In the genomic region with DNA sequence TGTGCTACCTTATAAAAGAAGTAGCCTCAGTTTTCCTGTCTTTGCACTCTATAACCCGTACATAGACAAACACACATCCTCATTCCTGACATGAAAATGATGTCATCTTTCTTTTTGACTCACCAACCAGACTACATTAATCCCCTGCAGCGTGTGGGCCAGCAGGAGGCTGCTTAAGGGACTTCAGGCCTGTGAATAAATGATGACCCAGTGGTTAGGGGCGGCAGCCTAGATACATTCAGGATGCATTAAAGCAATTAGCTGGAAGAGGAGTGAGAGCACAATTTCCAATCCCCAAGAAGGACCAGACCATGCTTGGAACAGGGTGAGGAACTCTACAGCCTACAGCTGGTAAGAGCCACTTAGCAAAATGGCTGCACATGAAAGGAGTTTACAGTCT, we compare ENCODE assay signal across 9 cellular contexts. TPM values are rescaled to one million over a fixed set of nuclear protein-coding genes. Genes with fewer than 3 reads are reported as not detected.
A peak's percentile ranks its signal among the peaks of the same experiment; 100 is the strongest.
DNase-seq lines count a peak whose midpoint lies in the region; ATAC-seq and TF ChIP-seq lines count a peak whose summit lies in the region.
"Had no signal": no experiment of that assay in that cellular context is flagged by ENCODE, and none has a peak within 500 bp of the region (broad histone marks: within the 10 kb centered on the region; RNA-seq: fewer than 3 reads in every experiment).

No MANE protein-coding gene starts in this region.

- H3K27ac ChIP-seq in SJSA1 (peak overlapping the region; percentile 19; the same call in 1 of the 2 replicates), trophoblast cell (ENCODE audit: low read depth, low read length) (no peak overlapping the region), upper lobe of left lung (no peak overlapping the region)

- H2BK12ac ChIP-seq in trophoblast cell (ENCODE audit: low read length) = no peak overlapping the region

- H3K79me2 ChIP-seq in trophoblast cell (ENCODE audit: control insufficient read depth, insufficient read depth, low read length, poor library complexity) = no peaks in the 10 kb centered on the region

- no peak overlapping the region for H2BK120ac ChIP-seq in trophoblast cell (ENCODE audit: insufficient read depth, low read length, poor library complexity)

- H3K18ac ChIP-seq in trophoblast cell (ENCODE audit: low read length) = no peak overlapping the region

- no peak overlapping the region for H3K4me3 Mint-ChIP-seq in naive thymus-derived CD8-positive, alpha-beta T cell
- H3K4me3 Mint-ChIP-seq: neural crest cell had no signal

- no peak overlapping the region for H4K12ac ChIP-seq in trophoblast cell (ENCODE audit: low read depth, low read length)

- H3K4me1 ChIP-seq in SJSA1 (replicated peaks) = peaks cover 32% of the 10 kb centered on the region
- peaks cover 0 to 4% of the 10 kb centered on the region in 2 experiments for H3K4me1 ChIP-seq in trophoblast cell (ENCODE audit: control insufficient read depth in 1 of 2, insufficient read depth in 2 of 2, low read length in 2 of 2)
- H3K4me1 ChIP-seq in upper lobe of left lung = peaks cover 28 to 33% (median 31%) of the 10 kb centered on the region in 4 donors

- TF ChIP-seq CTCF in upper lobe of left lung (IDR thresholded peaks at IDR 0.05) = no peak

- H3K14ac ChIP-seq in trophoblast cell (ENCODE audit: low read length) = no peak overlapping the region

- no CpG with 5 or more reads among the region's 3 CpGs for WGBS in trophoblast cell (ENCODE audit: extremely low coverage, insufficient coverage, insufficient read length)
- WGBS in upper lobe of left lung, 2 donors = 64 to 88% methylated on average over 3 of the region's 3 CpGs

- H3K4ac ChIP-seq in trophoblast cell (ENCODE audit: low read depth, low read length) = no peak overlapping the region

- DNase-seq in activated naive CD4-positive, alpha-beta T cell treated with Interleukin-2 at 50 U/mL for 16 hours = peak; percentile 21
- DNase-seq in activated naive CD4-positive, alpha-beta T cell (lab: John Stamatoyannopoulos, UW) = no peak
- DNase-seq in SJSA1 (ENCODE audit: low read depth in 1 of 2, low spot score in 2 of 2) = peak in 1 of 2 experiments; percentile 57
- peak; percentile 13 to 54 for DNase-seq in trophoblast cell
- no peak for DNase-seq in ecto neural progenitor cell (ENCODE audit: low spot score)
- no peak for DNase-seq in naive thymus-derived CD8-positive, alpha-beta T cell
- DNase-seq in upper lobe of left lung = no peak

- no peak for TF ChIP-seq EP300 in upper lobe of left lung (IDR thresholded peaks at IDR 0.05)

- H4K91ac ChIP-seq in trophoblast cell (ENCODE audit: low read depth, low read length) = no peak overlapping the region

- H2BK5ac ChIP-seq in trophoblast cell (ENCODE audit: low read depth, low read length, poor library complexity) = no peak overlapping the region

- ATAC-seq in HG02852 (IDR thresholded peaks at IDR 0.05; ENCODE audit: unreplicated experiment) = peak; percentile 82
- no peak for ATAC-seq in naive thymus-derived CD8-positive, alpha-beta T cell
- no peak for ATAC-seq in upper lobe of left lung (ENCODE audit: low FRiP score in 2 of 2)

- H2AFZ ChIP-seq in trophoblast cell (ENCODE audit: insufficient read depth, low read length, poor library complexity) = no peak overlapping the region

- H3K9ac ChIP-seq in trophoblast cell (ENCODE audit: low read length) = no peak overlapping the region

- no peaks in the 10 kb centered on the region for H3K36me3 Mint-ChIP-seq in naive thymus-derived CD8-positive, alpha-beta T cell

- peaks cover 22 to 32% (median 29%) of the 10 kb centered on the region in 4 donors for H3K4me1 Mint-ChIP-seq in naive thymus-derived CD8-positive, alpha-beta T cell

- H3K4me2 ChIP-seq in trophoblast cell (ENCODE audit: low read length) = no peak overlapping the region

- no peaks in the 10 kb centered on the region for H3K9me3 ChIP-seq in SJSA1 (replicated peaks)
- no peaks in the 10 kb centered on the region for H3K9me3 ChIP-seq in trophoblast cell (ENCODE audit: insufficient read depth, low read depth, low read length)
- H3K9me3 ChIP-seq in upper lobe of left lung = no peaks in the 10 kb centered on the region

- H3K27me3 ChIP-seq in SJSA1 (replicated peaks) (no peaks in the 10 kb centered on the region), trophoblast cell (ENCODE audit: insufficient read depth, low read length) (no peaks in the 10 kb centered on the region), upper lobe of left lung (no peaks in the 10 kb centered on the region)

- H3K4me3 ChIP-seq in SJSA1 = no peak overlapping the region
- no peak overlapping the region for H3K4me3 ChIP-seq in trophoblast cell (ENCODE audit: low read depth, low read length)
- H3K4me3 ChIP-seq in upper lobe of left lung = no peak overlapping the region

- H3K79me1 ChIP-seq in trophoblast cell (ENCODE audit: low read length) = no peaks in the 10 kb centered on the region

- H2AK5ac ChIP-seq in trophoblast cell (ENCODE audit: low read length) = no peak overlapping the region

- peaks cover 0 to 3% (median 0%) of the 10 kb centered on the region in 5 donors for H3K27me3 Mint-ChIP-seq in naive thymus-derived CD8-positive, alpha-beta T cell

- TF ChIP-seq POLR2A in upper lobe of left lung (IDR thresholded peaks at IDR 0.05) = no peak

- no peaks in the 10 kb centered on the region for H3K9me3 Mint-ChIP-seq in naive thymus-derived CD8-positive, alpha-beta T cell
- H3K9me3 Mint-ChIP-seq: neural crest cell had no signal

- H3K27ac Mint-ChIP-seq in naive thymus-derived CD8-positive, alpha-beta T cell = no peak overlapping the region

- H3K36me3 ChIP-seq in SJSA1 (no peaks in the 10 kb centered on the region), trophoblast cell (ENCODE audit: control insufficient read depth in 1 of 2, insufficient read depth in 2 of 2, low read length in 2 of 2) (no peaks in the 10 kb centered on the region), upper lobe of left lung (no peaks in the 10 kb centered on the region)

- H3K23ac ChIP-seq in trophoblast cell (ENCODE audit: low read length) = no peak overlapping the region

- H4K8ac ChIP-seq in trophoblast cell (ENCODE audit: low read depth, low read length) = no peak overlapping the region

- POLR2A ChIA-PET in naive thymus-derived CD8-positive, alpha-beta T cell (lab: Charles Lee) = interaction anchor here (1.1 kb wide), 1 partner anchor 14 kb away, joined by 7 read pairs; no protein-coding TSS in a partner anchor

RNA-seq across cellular contexts. Expression of a gene that starts 57.3 kb away (rescaled TPM):
- total RNA-seq in SJSA1 (2014; rRNA removed; shearing (Covaris generic)) = 6.8 and 13.1 TPM in 2 replicates
- polyA plus RNA-seq in trophoblast cell (2013) = 9.9 and 12.7 TPM in 2 replicates
- 10 to 100 TPM; 79.5 to 89.2 TPM for total RNA-seq in naive thymus-derived CD8-positive, alpha-beta T cell
- polyA plus RNA-seq in naive thymus-derived CD8-positive, alpha-beta T cell = 10 to 100 TPM; 15.2 to 29.6 (median 16.3) TPM
- 10 to 100 TPM; 15.4 to 50.5 (median 22.4) TPM for total RNA-seq in upper lobe of left lung

Comparison
In these comparisons a context has a peak if more than half of its experiments do, and no peak if none do; other contexts are left out.
1. DNase-seq: peak in activated naive CD4-positive, alpha-beta T cell treated with Interleukin-2 at 50 U/mL for 16 hours (single experiment) and trophoblast cell (2 of 2); none in activated naive CD4-positive, alpha-beta T cell (0 of 4), ecto neural progenitor cell (single experiment), naive thymus-derived CD8-positive, alpha-beta T cell (0 of 10) and upper lobe of left lung (0 of 2).